Comparison of ENCODE assay signal across 1 cellular context in genomic region chr11:95011376-95011775, GRCh38.
TF ChIP-seq lines count a peak whose summit lies in the region.

No MANE protein-coding gene starts in this region.

TF ChIP-seq in HepG2, 621 proteins besides CTCF, POLR2A, EP300 and RAD21:
- TF ChIP-seq, protein P1, sequence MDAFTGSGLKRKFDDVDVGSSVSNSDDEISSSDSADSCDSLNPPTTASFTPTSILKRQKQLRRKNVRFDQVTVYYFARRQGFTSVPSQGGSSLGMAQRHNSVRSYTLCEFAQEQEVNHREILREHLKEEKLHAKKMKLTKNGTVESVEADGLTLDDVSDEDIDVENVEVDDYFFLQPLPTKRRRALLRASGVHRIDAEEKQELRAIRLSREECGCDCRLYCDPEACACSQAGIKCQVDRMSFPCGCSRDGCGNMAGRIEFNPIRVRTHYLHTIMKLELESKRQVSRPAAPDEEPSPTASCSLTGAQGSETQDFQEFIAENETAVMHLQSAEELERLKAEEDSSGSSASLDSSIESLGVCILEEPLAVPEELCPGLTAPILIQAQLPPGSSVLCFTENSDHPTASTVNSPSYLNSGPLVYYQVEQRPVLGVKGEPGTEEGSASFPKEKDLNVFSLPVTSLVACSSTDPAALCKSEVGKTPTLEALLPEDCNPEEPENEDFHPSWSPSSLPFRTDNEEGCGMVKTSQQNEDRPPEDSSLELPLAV (CRISPR knock-in tag; conservative IDR thresholded peaks at IDR 0.05; ENCODE audit: low read depth), result no peak
- TF ChIP-seq MAFF (IDR thresholded peaks at IDR 0.05; ENCODE audit: low read depth, low read length) (peak; percentile 78), ZNF510 (CRISPR knock-in tag; IDR thresholded peaks at IDR 0.05; ENCODE audit: low read depth) (no peak), ARHGAP35 (CRISPR knock-in tag; IDR thresholded peaks at IDR 0.05; ENCODE audit: borderline replicate concordance) (no peak), MATR3 (CRISPR knock-in tag; IDR thresholded peaks at IDR 0.05) (no peak), MAFK (conservative IDR thresholded peaks at IDR 0.05 in 1 of 2, IDR thresholded peaks at IDR 0.05 in 1 of 2; ENCODE audit: low read length in 2 of 2) (peak; percentile 86 to 90), NFE2L1 (CRISPR knock-in tag; IDR thresholded peaks at IDR 0.05; ENCODE audit: borderline replicate concordance) (no peak), ZKSCAN1 (IDR thresholded peaks at IDR 0.05; ENCODE audit: low read length) (no peak)
